Comparison of ENCODE assay signal across 8 cellular contexts in the genomic region with DNA sequence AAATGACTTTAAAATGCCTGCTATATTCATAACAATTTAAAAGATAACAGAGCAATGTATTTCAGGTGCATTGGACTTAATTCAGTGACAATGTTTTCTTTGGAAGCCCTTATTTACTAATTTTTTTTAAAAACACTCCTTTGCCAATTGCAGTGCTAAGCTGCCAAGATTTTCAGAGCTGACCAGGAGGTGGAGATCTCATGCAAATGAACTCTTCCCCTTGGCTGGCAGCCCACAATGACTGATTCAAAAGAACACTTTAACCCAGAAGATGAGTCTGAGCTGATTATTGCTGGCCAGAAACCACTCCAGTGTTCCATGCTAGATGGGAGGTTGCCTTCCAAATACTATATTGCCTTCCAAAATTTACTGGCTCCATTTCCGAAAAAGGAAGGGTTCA.
A peak's percentile ranks its signal among the peaks of the same experiment; 100 is the strongest.
DNase-seq lines count a peak whose midpoint lies in the region; ATAC-seq and TF ChIP-seq lines count a peak whose summit lies in the region.

No MANE protein-coding gene starts in this region.

- no peaks in the 10 kb centered on the region for H3K9me3 Mint-ChIP-seq in endothelial cell (ENCODE audit: unreplicated experiment)
- H3K9me3 Mint-ChIP-seq in activated T-cell treated with anti-CD3 and anti-CD28 coated beads, Interleukin-2, amount 50 U/mL, for 4 hours: no peaks in the 10 kb centered on the region
- no peaks in the 10 kb centered on the region for H3K9me3 Mint-ChIP-seq in naive thymus-derived CD8-positive, alpha-beta T cell

- H3K9ac ChIP-seq in neuronal stem cell (ENCODE audit: low read depth, low read length, poor library complexity): no peak overlapping the region

- H4K8ac ChIP-seq in neuronal stem cell (ENCODE audit: low read depth, low read length): no peak overlapping the region

- no peak overlapping the region for H2AK5ac ChIP-seq in neuronal stem cell (ENCODE audit: low read depth, low read length)

- POLR2A ChIA-PET in naive thymus-derived CD8-positive, alpha-beta T cell (lab: Charles Lee): no interaction called here

- no peaks in the 10 kb centered on the region for H3K27me3 Mint-ChIP-seq in endothelial cell (ENCODE audit: unreplicated experiment)
- H3K27me3 Mint-ChIP-seq in activated T-cell treated with anti-CD3 and anti-CD28 coated beads, Interleukin-2, amount 50 U/mL, for 4 hours (ENCODE audit: low read depth): peaks cover 2% of the 10 kb centered on the region
- peaks cover 7 to 13% (median 8%) of the 10 kb centered on the region in 5 donors for H3K27me3 Mint-ChIP-seq in naive thymus-derived CD8-positive, alpha-beta T cell

- H3K18ac ChIP-seq in neuronal stem cell (ENCODE audit: low read length): no peak overlapping the region

- peak; percentile 78 for DNase-seq in NCI-H774 (lab: John Stamatoyannopoulos, UW)
- peak; percentile 7 for DNase-seq in endothelial cell (ENCODE audit: low spot score)
- peak; percentile 23 for DNase-seq in neuronal stem cell (ENCODE audit: low spot score)
- no peak for DNase-seq in ascending aorta (ENCODE audit: low spot score in 2 of 2)
- no peak for DNase-seq in activated T-cell treated with anti-CD3 and anti-CD28 coated beads, Interleukin-2, amount 50 U/mL, for 4 hours
- no peak for DNase-seq in activated CD4-positive, alpha-beta T cell treated with anti-CD3 and anti-CD28 coated beads for 4 hours
- DNase-seq in naive thymus-derived CD8-positive, alpha-beta T cell: no peak

- no peak overlapping the region for H2BK120ac ChIP-seq in neuronal stem cell (ENCODE audit: low read depth, low read length)

- H3K4me3 Mint-ChIP-seq in endothelial cell (ENCODE audit: unreplicated experiment): no peak overlapping the region
- H3K4me3 Mint-ChIP-seq in activated T-cell treated with anti-CD3 and anti-CD28 coated beads, Interleukin-2, amount 50 U/mL, for 4 hours: no peak overlapping the region
- H3K4me3 Mint-ChIP-seq in naive thymus-derived CD8-positive, alpha-beta T cell: no peak overlapping the region

- no peak overlapping the region for H3K23ac ChIP-seq in neuronal stem cell (ENCODE audit: low read depth, low read length, poor library complexity)

- intact Hi-C loops in ascending aorta (cut with DNase I): no loop called here

- H3K27ac Mint-ChIP-seq in endothelial cell (ENCODE audit: unreplicated experiment): no peak overlapping the region
- H3K27ac Mint-ChIP-seq in naive thymus-derived CD8-positive, alpha-beta T cell: no peak overlapping the region

- no peaks in the 10 kb centered on the region for H3K79me1 ChIP-seq in neuronal stem cell (ENCODE audit: low read depth, low read length)

- H3K36me3 Mint-ChIP-seq in endothelial cell (ENCODE audit: low read depth, unreplicated experiment): no peaks in the 10 kb centered on the region
- H3K36me3 Mint-ChIP-seq in activated T-cell treated with anti-CD3 and anti-CD28 coated beads, Interleukin-2, amount 50 U/mL, for 4 hours (ENCODE audit: insufficient read depth): no peaks in the 10 kb centered on the region
- H3K36me3 Mint-ChIP-seq in naive thymus-derived CD8-positive, alpha-beta T cell: no peaks in the 10 kb centered on the region

- WGBS in neuronal stem cell (ENCODE audit: extremely low coverage in 2 of 2, insufficient read length in 2 of 2, insufficient replicate concordance in 1 of 2), 2 donors: no CpG with 5 or more reads among the region's 1 CpG

- no peak overlapping the region for H2BK15ac ChIP-seq in neuronal stem cell (ENCODE audit: low read length)

- no peak overlapping the region for H2BK12ac ChIP-seq in neuronal stem cell (ENCODE audit: low read length)

- H3K4ac ChIP-seq in neuronal stem cell (ENCODE audit: low read length): no peak overlapping the region

- H3K9me3 ChIP-seq in neuronal stem cell (replicated peaks in 1 of 2; ENCODE audit: control insufficient read depth in 2 of 2, insufficient read depth in 1 of 2, low read depth in 1 of 2, low read length in 2 of 2) (no peaks in the 10 kb centered on the region), ascending aorta (no peaks in the 10 kb centered on the region)

- H3K4me1 ChIP-seq in neuronal stem cell (ENCODE audit: control insufficient read depth in 2 of 2, insufficient read depth in 1 of 2, low read depth in 1 of 2, low read length in 2 of 2) (peaks cover 0 to 3% of the 10 kb centered on the region in 2 donors), ascending aorta (no peaks in the 10 kb centered on the region)

- H2AFZ ChIP-seq in neuronal stem cell (ENCODE audit: low read length): no peak overlapping the region

- no peak overlapping the region for H4K91ac ChIP-seq in neuronal stem cell (ENCODE audit: low read depth, low read length, poor library complexity)

- no peaks in the 10 kb centered on the region for H3K4me1 Mint-ChIP-seq in endothelial cell (ENCODE audit: unreplicated experiment)
- H3K4me1 Mint-ChIP-seq in activated T-cell treated with anti-CD3 and anti-CD28 coated beads, Interleukin-2, amount 50 U/mL, for 4 hours (ENCODE audit: low read depth): no peaks in the 10 kb centered on the region
- no peaks in the 10 kb centered on the region for H3K4me1 Mint-ChIP-seq in naive thymus-derived CD8-positive, alpha-beta T cell

- H3K14ac ChIP-seq in neuronal stem cell (ENCODE audit: low read length): no peak overlapping the region

- peak; percentile 52 for ATAC-seq in GM18867 (IDR thresholded peaks at IDR 0.05; ENCODE audit: unreplicated experiment)
- ATAC-seq in activated T-cell treated with anti-CD3 and anti-CD28 coated beads, Interleukin-2, amount 50 U/mL, for 4 hours: no peak
- ATAC-seq in naive thymus-derived CD8-positive, alpha-beta T cell: no peak

- H3K27me3 ChIP-seq in neuronal stem cell (ENCODE audit: control insufficient read depth in 3 of 3, insufficient read depth in 3 of 3, low read depth in 1 of 3, low read length in 3 of 3) (no peaks in the 10 kb centered on the region), ascending aorta (no peaks in the 10 kb centered on the region)

- no peaks in the 10 kb centered on the region for H3K36me3 ChIP-seq in neuronal stem cell (replicated peaks in 1 of 2; ENCODE audit: control insufficient read depth in 2 of 2, insufficient read depth in 2 of 2, low read length in 2 of 2)
- H3K36me3 ChIP-seq in ascending aorta: no peaks in the 10 kb centered on the region

- no peak overlapping the region for H2BK5ac ChIP-seq in neuronal stem cell (ENCODE audit: low read length)

- H3K4me3 ChIP-seq in neuronal stem cell (ENCODE audit: low read length in 2 of 2) (no peak overlapping the region), ascending aorta (no peak overlapping the region)

- H3K27ac ChIP-seq in neuronal stem cell (replicated peaks; ENCODE audit: low read length): no peak overlapping the region
- no peak overlapping the region for H3K27ac ChIP-seq in ascending aorta

- no peak for TF ChIP-seq CTCF in endothelial cell (IDR thresholded peaks at IDR 0.05; ENCODE audit: unreplicated experiment)
- no peak for TF ChIP-seq CTCF in ascending aorta (IDR thresholded peaks at IDR 0.05)

- H3K4me2 ChIP-seq in neuronal stem cell (ENCODE audit: insufficient read depth, low read length, poor library complexity, severe bottlenecking): no peak overlapping the region

Comparison
In these comparisons a context has a peak if more than half of its experiments do, and no peak if none do; other contexts are left out.
1. DNase-seq: peak in NCI-H774 (single experiment), endothelial cell (single experiment) and neuronal stem cell (single experiment); none in ascending aorta (0 of 2), activated T-cell treated with anti-CD3 and anti-CD28 coated beads, Interleukin-2, amount 50 U/mL, for 4 hours (single experiment), activated CD4-positive, alpha-beta T cell treated with anti-CD3 and anti-CD28 coated beads for 4 hours (0 of 2) and naive thymus-derived CD8-positive, alpha-beta T cell (0 of 10).